Comparison of ENCODE assay signal across 4 cellular contexts in genomic region chr4:9442355-9442754, GRCh38. TPM values are rescaled to one million over a fixed set of nuclear protein-coding genes. Genes with fewer than 3 reads are reported as not detected.
"Had no signal": no experiment of that assay in that cellular context is flagged by ENCODE, and none has a peak within 500 bp of the region (broad histone marks: within the 10 kb centered on the region; RNA-seq: fewer than 3 reads in every experiment).

No MANE protein-coding gene starts in this region.

RNA-seq across cellular contexts. Expression of gene DEFB131A, which starts 1.9 kb away (rescaled TPM):
- total RNA-seq: LHCN-M2, M059J, MCF 10A, NCI-H460 had no signal
